Comparison of ENCODE assay signal across 30 cellular contexts in genomic region chr21:42370894-42371654, GRCh38. TPM values are rescaled to one million over a fixed set of nuclear protein-coding genes. Genes with fewer than 3 reads are reported as not detected.
A peak's percentile ranks its signal among the peaks of the same experiment; 100 is the strongest.
DNase-seq lines count a peak whose midpoint lies in the region; ATAC-seq and TF ChIP-seq lines count a peak whose summit lies in the region.
"Had no signal": no experiment of that assay in that cellular context is flagged by ENCODE, and none has a peak within 500 bp of the region (broad histone marks: within the 10 kb centered on the region; RNA-seq: fewer than 3 reads in every experiment).

No MANE protein-coding gene starts in this region.

- no peaks in the 10 kb centered on the region for H3K9me3 ChIP-seq in BLaER1
- H3K9me3 ChIP-seq in Caco-2, result no peaks in the 10 kb centered on the region
- H3K9me3 ChIP-seq: heart left ventricle, MG63, testis, vagina had no signal

- no peaks in the 10 kb centered on the region for H3K9me3 Mint-ChIP-seq in Caco-2 (ENCODE audit: unreplicated experiment)
- no peaks in the 10 kb centered on the region for H3K9me3 Mint-ChIP-seq in activated naive CD8-positive, alpha-beta T cell treated with anti-CD3 and anti-CD28 coated beads, Interleukin-2, amount 50 U/mL, for 24 hours
- no peaks in the 10 kb centered on the region for H3K9me3 Mint-ChIP-seq in nephron progenitor cell
- H3K9me3 Mint-ChIP-seq: CD4-positive, alpha-beta memory T cell; T-helper 2 cell treated with Interferon-gamma antibody and Interleukin-4, amounts not matched to agents 5 μg/mL and 100 μg/mL, for 36 hours had no signal

- H3K4me1 ChIP-seq in BLaER1, result peaks cover 71% of the 10 kb centered on the region
- peaks cover 17% of the 10 kb centered on the region for H3K4me1 ChIP-seq in Caco-2
- H3K4me1 ChIP-seq: heart left ventricle, testis, vagina had no signal

- CTCF ChIA-PET in Caco-2 (lab: Charles Lee), result no interaction called here

- no peaks in the 10 kb centered on the region for H3K36me3 ChIP-seq in BLaER1
- no peaks in the 10 kb centered on the region for H3K36me3 ChIP-seq in Caco-2 (ENCODE audit: control insufficient read depth, insufficient read depth, low read length)
- H3K36me3 ChIP-seq: heart left ventricle, MG63, vagina had no signal

- no peak overlapping the region for H3K9ac ChIP-seq in BLaER1

- H3K27ac Mint-ChIP-seq in Caco-2 (ENCODE audit: unreplicated experiment) (peak overlapping the region; percentile 40), nephron progenitor cell (peak overlapping the region; percentile 34)
- peak overlapping the region; percentile 74 for H3K27ac Mint-ChIP-seq in activated naive CD8-positive, alpha-beta T cell treated with anti-CD3 and anti-CD28 coated beads, Interleukin-2, amount 50 U/mL, for 24 hours

- intact Hi-C loops in Caco-2 (cut with micrococcal nuclease; ENCODE audit: unreplicated experiment), result no loop called here
- intact Hi-C loops in left ventricle myocardium superior (cut with micrococcal nuclease), result no loop called here

- no TSS peak for BruUV-seq in Caco-2 (replicated peaks; lab: Mats Ljungman, UMichigan)

- H3K4me3 Mint-ChIP-seq in Caco-2 (ENCODE audit: unreplicated experiment) (no peak overlapping the region), nephron progenitor cell (no peak overlapping the region)
- peak overlapping the region; percentile 35 for H3K4me3 Mint-ChIP-seq in activated naive CD8-positive, alpha-beta T cell treated with anti-CD3 and anti-CD28 coated beads, Interleukin-2, amount 50 U/mL, for 24 hours
- H3K4me3 Mint-ChIP-seq: activated naive CD8-positive, alpha-beta T cell; CD4-positive, alpha-beta memory T cell; T-helper 2 cell treated with Interferon-gamma antibody and Interleukin-4, amounts not matched to agents 5 μg/mL and 100 μg/mL, for 36 hours had no signal

- DNase-seq in Caco-2, result no peak
- no peak for DNase-seq in activated naive CD8-positive, alpha-beta T cell treated with anti-CD3 and anti-CD28 coated beads, Interleukin-2, amount 50 U/mL, for 24 hours
- DNase-seq in nephron progenitor cell, result no peak
- DNase-seq in left ventricle myocardium superior, result no peak
- no peak for DNase-seq in NCI-H1417 treated with DMSO at 0.1 percent for 48 hours (lab: John Stamatoyannopoulos, UW)
- DNase-seq: activated T-cell treated with anti-CD3 and anti-CD28 coated beads, Interleukin-2, amount 50 U/mL, for 1 hour; CD4-positive, alpha-beta memory T cell; DMS 273 treated with DMSO at 0.1 percent for 48 hours; erythroblast; heart left ventricle; KBM-7; MG63; NCI-H1417; NCI-H2107; NCI-H446; retina; small intestine; stimulated activated CD4-positive, alpha-beta T cell treated with anti-CD3 and anti-CD28 coated beads, Interleukin-2, amount 100 ng/mL, for 24 hours; testis had no signal

- H3K27me3 ChIP-seq in BLaER1 (no peaks in the 10 kb centered on the region), Caco-2 (replicated peaks; ENCODE audit: control insufficient read depth, insufficient read depth, low read length) (no peaks in the 10 kb centered on the region)
- H3K27me3 ChIP-seq: MG63, testis, vagina had no signal

- H3K36me3 Mint-ChIP-seq in Caco-2 (ENCODE audit: insufficient read depth, unreplicated experiment), result peaks cover 6% of the 10 kb centered on the region
- peaks cover 14% of the 10 kb centered on the region for H3K36me3 Mint-ChIP-seq in activated naive CD8-positive, alpha-beta T cell treated with anti-CD3 and anti-CD28 coated beads, Interleukin-2, amount 50 U/mL, for 24 hours (ENCODE audit: low read depth)
- no peaks in the 10 kb centered on the region for H3K36me3 Mint-ChIP-seq in nephron progenitor cell (ENCODE audit: low read depth)
- H3K36me3 Mint-ChIP-seq: activated naive CD8-positive, alpha-beta T cell; CD4-positive, alpha-beta memory T cell had no signal

- peak overlapping the region; percentile 88 for H3K4me2 ChIP-seq in BLaER1

- H3K4me3 ChIP-seq in BLaER1 (no peak overlapping the region), Caco-2 (ENCODE audit: low read depth, low read length) (no peak overlapping the region)
- H3K4me3 ChIP-seq: heart left ventricle, MG63, testis, vagina had no signal

- H4K20me1 ChIP-seq in BLaER1, result no peaks in the 10 kb centered on the region

- H3K4me1 Mint-ChIP-seq in Caco-2 (ENCODE audit: low read depth, unreplicated experiment) (peaks cover 34% of the 10 kb centered on the region), nephron progenitor cell (peaks cover 61% of the 10 kb centered on the region)
- H3K4me1 Mint-ChIP-seq in activated naive CD8-positive, alpha-beta T cell treated with anti-CD3 and anti-CD28 coated beads, Interleukin-2, amount 50 U/mL, for 24 hours, result peaks cover 47% of the 10 kb centered on the region

- TF ChIP-seq CTCF in Caco-2 (IDR thresholded peaks at IDR 0.05; ENCODE audit: insufficient read depth in 1 of 2, low read depth in 1 of 2, low read length in 1 of 2, severe bottlenecking in 1 of 2, unreplicated experiment in 1 of 2), result no peak
- TF ChIP-seq CTCF in nephron progenitor cell (IDR thresholded peaks at IDR 0.05), result no peak

- H3K27me3 Mint-ChIP-seq in Caco-2 (ENCODE audit: insufficient read depth, unreplicated experiment), result no peaks in the 10 kb centered on the region
- no peaks in the 10 kb centered on the region for H3K27me3 Mint-ChIP-seq in activated naive CD8-positive, alpha-beta T cell treated with anti-CD3 and anti-CD28 coated beads, Interleukin-2, amount 50 U/mL, for 24 hours
- H3K27me3 Mint-ChIP-seq in nephron progenitor cell (ENCODE audit: low read depth, poor library complexity), result peaks cover 20% of the 10 kb centered on the region
- H3K27me3 Mint-ChIP-seq: activated naive CD8-positive, alpha-beta T cell; CD4-positive, alpha-beta memory T cell had no signal

- peak overlapping the region; percentile 53; the same call in 1 of the 2 replicates for H3K27ac ChIP-seq in BLaER1
- H3K27ac ChIP-seq: heart left ventricle, testis, vagina, VCaP had no signal

- no peak for ATAC-seq in activated naive CD8-positive, alpha-beta T cell treated with anti-CD3 and anti-CD28 coated beads, Interleukin-2, amount 50 U/mL, for 24 hours
- ATAC-seq in left ventricle myocardium superior (no peak), GM18873 (IDR thresholded peaks at IDR 0.05; ENCODE audit: low FRiP score, unreplicated experiment) (no peak)
- ATAC-seq: heart left ventricle, SK-N-SH treated with all-trans-retinoic acid at 6 μM for 48 hours had no signal

- POLR2A ChIA-PET in Caco-2 (lab: Charles Lee), result no interaction called here

RNA-seq across cellular contexts. Expression of gene TFF1, which starts 4.7 kb away (rescaled TPM):
- 9.8 and 26.3 TPM in 2 replicates for total RNA-seq in Caco-2 (2022)
- not detected for total RNA-seq in left ventricle myocardium superior
- total RNA-seq: CD4-positive, alpha-beta memory T cell; fibroblast of villous mesenchyme; heart left ventricle; lung microvascular endothelial cell; osteocyte; testis; vagina had no signal

RNA-seq across cellular contexts. Expression of gene TFF2, which starts 20.3 kb away (rescaled TPM):
- total RNA-seq in Caco-2 (2022) (1.2 and 3.4 TPM in 2 replicates), left ventricle myocardium superior (not detected)
- total RNA-seq: CD4-positive, alpha-beta memory T cell; fibroblast of villous mesenchyme; heart left ventricle; lung microvascular endothelial cell; osteocyte; testis; vagina had no signal

RNA-seq across cellular contexts. Expression of gene TMPRSS3, which starts 24.8 kb away (rescaled TPM):
- total RNA-seq in Caco-2 (2022), result not detected in 2 replicates
- not detected for total RNA-seq in left ventricle myocardium superior
- total RNA-seq: fibroblast of villous mesenchyme, lung microvascular endothelial cell, osteocyte had no signal

RNA-seq across cellular contexts. Expression of gene UBASH3A, which starts 32.6 kb away (rescaled TPM):
- total RNA-seq in Caco-2 (2022) (not detected in 2 replicates), left ventricle myocardium superior (not detected)
- total RNA-seq: fibroblast of villous mesenchyme, HT-29, lung microvascular endothelial cell, osteocyte had no signal

RNA-seq across cellular contexts. Expression of gene TFF3, which starts 55.9 kb away (rescaled TPM):
- total RNA-seq in Caco-2 (2022) (65.8 and 119 TPM in 2 replicates), left ventricle myocardium superior (5.3 TPM)
- total RNA-seq: CD4-positive, alpha-beta memory T cell; fibroblast of villous mesenchyme had no signal

Comparison
In these comparisons a context has a peak if more than half of its experiments do, and no peak if none do; other contexts are left out.
1. RNA of gene TFF1, which starts 4.7 kb away (total RNA-seq): 9.8 to 26.3 TPM in Caco-2; not detected in left ventricle myocardium superior (single experiment); every median in the first group is over 10 times any median in the second.
2. Peak in every context shown above with its lines, with median percentiles within 50 percentile points of each other: H3K27ac Mint-ChIP-seq.